ENCODE assay signal across 29 cellular contexts in genomic region chr10:15545266-15545665, GRCh38.
"Had no signal": no experiment of that assay in that cellular context is flagged by ENCODE, and none has a peak within 500 bp of the region (broad histone marks: within the 10 kb centered on the region; RNA-seq: fewer than 3 reads in every experiment).

No MANE protein-coding gene starts in this region.

- H3K36me3 ChIP-seq: suprapubic skin, thyroid gland, tibial nerve, transverse colon, upper lobe of left lung, upper lobe of right lung, uterus, vagina had no signal

- FAIRE-seq: urothelium cell line had no signal

- H3K27me3 ChIP-seq: stomach, suprapubic skin, testis, thyroid gland, tibial artery, tibial nerve, transverse colon, upper lobe of left lung, upper lobe of right lung, uterus, vagina had no signal

- H3K9me3 ChIP-seq: suprapubic skin, testis, thoracic aorta, thyroid gland, transverse colon, upper lobe of left lung, upper lobe of right lung, uterus, vagina had no signal

- H3K4me3 ChIP-seq: stomach, suprapubic skin, testis, thoracic aorta, thyroid gland, tibial artery, tibial nerve, transverse colon, upper lobe of left lung, upper lobe of right lung, uterus, vagina had no signal

- H3K4me1 ChIP-seq: stomach, suprapubic skin, testis, thyroid gland, tibial artery, tibial nerve, transverse colon, upper lobe of left lung, upper lobe of right lung, uterus, vagina had no signal

- DNase-seq: stimulated activated CD4-positive, alpha-beta T cell treated with anti-CD3 and anti-CD28 coated beads, Interleukin-2, amount 100 ng/mL, for 48 hours; stimulated activated CD4-positive, alpha-beta T cell treated with anti-CD3 and anti-CD28 coated beads, Interleukin-4, amount 100 ng/mL, for 1 hour; stimulated activated CD4-positive, alpha-beta T cell treated with anti-CD3 and anti-CD28 coated beads, Interleukin-4, amount 100 ng/mL, for 24 hours; stimulated activated CD4-positive, alpha-beta T cell treated with anti-CD3 and anti-CD28 coated beads, Interleukin-4, amount 100 ng/mL, for 4 hours; stimulated activated CD8-positive, alpha-beta memory T cell treated with anti-CD3 and anti-CD28 coated beads, Interleukin-4, amount 100 ng/mL, for 48 hours; stimulated activated naive B cell treated with anti-CD40 and anti-IgM and Interleukin-4, amounts not matched to agents 10 μg/mL and 1 μg/mL and 100 μg/mL, for 72 hours; stimulated activated naive CD4-positive, alpha-beta T cell; stimulated activated naive CD4-positive, alpha-beta T cell treated with Interleukin-2 at 50 U/mL for 16 hours; stimulated activated naive CD8-positive, alpha-beta T cell treated with anti-CD3 and anti-CD28 coated beads, Interleukin-15, amount 100 ng/mL, for 72 hours; stimulated activated naive CD8-positive, alpha-beta T cell treated with anti-CD3 and anti-CD28 coated beads, Interleukin-15, Interleukin-2, amounts not matched to agents 100 U/mL and 50 U/mL, for 24 hours; stomach; substantia nigra; testis; thyroid gland; tibial artery; transverse colon; trophoblast cell; upper lobe of left lung; upper lobe of right lung; uterus had no signal

- H3K27ac Mint-ChIP-seq: stimulated activated effector memory CD8-positive, alpha-beta T cell treated with anti-CD3 and anti-CD28 coated beads, Interleukin-12 subunit alpha, Interleukin-12 subunit beta, amount 100 ng/mL, for 72 hours; stimulated activated memory B cell treated with anti-CD40 and anti-IgM and Interleukin-4, amounts not matched to agents 10 μg/mL and 1 μg/mL and 100 μg/mL, for 72 hours; stimulated activated naive B cell treated with anti-CD40 and anti-IgM and Interleukin-4, amounts not matched to agents 10 μg/mL and 1 μg/mL and 100 μg/mL, for 72 hours; stimulated activated naive CD8-positive, alpha-beta T cell treated with anti-CD3 and anti-CD28 coated beads, Interleukin-15, amount 100 ng/mL, for 72 hours; stimulated activated naive CD8-positive, alpha-beta T cell treated with anti-CD3 and anti-CD28 coated beads, Interleukin-15, Interleukin-2, amounts not matched to agents 100 ng/mL and 50 ng/mL, for 24 hours; type B pancreatic cell had no signal

- H3K36me3 Mint-ChIP-seq: stimulated activated effector memory CD8-positive, alpha-beta T cell treated with anti-CD3 and anti-CD28 coated beads, Interleukin-12 subunit alpha, Interleukin-12 subunit beta, amount 100 ng/mL, for 72 hours; stimulated activated memory B cell treated with anti-CD40 and anti-IgM and Interleukin-4, amounts not matched to agents 10 μg/mL and 1 μg/mL and 100 μg/mL, for 72 hours; stimulated activated naive B cell treated with anti-CD40 and anti-IgM and Interleukin-4, amounts not matched to agents 10 μg/mL and 1 μg/mL and 100 μg/mL, for 72 hours; type B pancreatic cell had no signal

- ATAC-seq: stimulated activated effector memory CD8-positive, alpha-beta T cell treated with anti-CD3 and anti-CD28 coated beads, Interleukin-12 subunit alpha, Interleukin-12 subunit beta, amount 100 ng/mL, for 72 hours; stimulated activated memory B cell treated with anti-CD40 and anti-IgM and Interleukin-4, amounts not matched to agents 10 μg/mL and 1 μg/mL and 100 μg/mL, for 72 hours; stimulated activated naive B cell treated with anti-CD40 and anti-IgM and Interleukin-4, amounts not matched to agents 10 μg/mL and 1 μg/mL and 100 μg/mL, for 72 hours; stimulated activated naive CD8-positive, alpha-beta T cell treated with anti-CD3 and anti-CD28 coated beads, Interleukin-15, amount 100 ng/mL, for 72 hours; stimulated activated naive CD8-positive, alpha-beta T cell treated with anti-CD3 and anti-CD28 coated beads, Interleukin-15, Interleukin-2, amounts not matched to agents 100 U/mL and 50 U/mL, for 24 hours; upper lobe of right lung had no signal

- H3K27ac ChIP-seq: stomach, suprapubic skin, testis, thoracic aorta, thyroid gland, tibial artery, tibial nerve, transverse colon, upper lobe of left lung, upper lobe of right lung, uterus, vagina had no signal
